ENCODE assay signal across 21 cellular contexts in genomic region chr22:46534177-46534776, GRCh38.
"Had no signal": no experiment of that assay in that cellular context is flagged by ENCODE, and none has a peak within 500 bp of the region (broad histone marks: within the 10 kb centered on the region; RNA-seq: fewer than 3 reads in every experiment).

No MANE protein-coding gene starts in this region.

- H3K4me2 ChIP-seq: smooth muscle cell had no signal

- H3K27ac Mint-ChIP-seq: activated naive CD8-positive, alpha-beta T cell treated with anti-CD3 and anti-CD28 coated beads for 36 hours; dendritic cell treated with granulocyte-macrophage colony-stimulating factor and Interleukin-4, amounts not matched to agents 40 ng/mL and 50 ng/mL, for 4 days; natural killer cell treated with Interleukin-12 subunit alpha and Interleukin-12 subunit beta and Interleukin-15 and Interleukin-18, amount 100 ng/mL, for 72 hours; stimulated activated naive B cell treated with anti-CD40 and anti-IgM and Interleukin-4, amounts not matched to agents 10 μg/mL and 1 μg/mL and 100 μg/mL, for 72 hours had no signal

- ATAC-seq: activated T-cell treated with anti-CD3 and anti-CD28 coated beads, Interleukin-2, amount 50 U/mL, for 4 hours; natural killer cell treated with Interleukin-12 subunit alpha and Interleukin-12 subunit beta and Interleukin-15 and Interleukin-18, amount 100 ng/mL, for 72 hours; stimulated activated naive B cell treated with anti-CD40 and anti-IgM and Interleukin-4, amounts not matched to agents 10 μg/mL and 1 μg/mL and 100 μg/mL, for 72 hours had no signal

- H3K9me3 ChIP-seq: left lung, sigmoid colon, upper lobe of left lung had no signal

- H3K36me3 Mint-ChIP-seq: activated naive CD8-positive, alpha-beta T cell treated with anti-CD3 and anti-CD28 coated beads for 36 hours; natural killer cell treated with Interleukin-12 subunit alpha and Interleukin-12 subunit beta and Interleukin-15 and Interleukin-18, amount 100 ng/mL, for 72 hours had no signal

- H3K36me3 ChIP-seq: cardiac muscle cell, sigmoid colon, upper lobe of left lung, WERI-Rb-1 had no signal

- H3K27me3 ChIP-seq: foreskin keratinocyte had no signal

- H3K4me3 Mint-ChIP-seq: activated naive CD8-positive, alpha-beta T cell treated with anti-CD3 and anti-CD28 coated beads for 36 hours; activated T-cell treated with anti-CD3 and anti-CD28 coated beads, Interleukin-2, amount 50 U/mL, for 4 hours; dendritic cell treated with granulocyte-macrophage colony-stimulating factor and Interleukin-4, amounts not matched to agents 40 ng/mL and 50 ng/mL, for 4 days; natural killer cell treated with Interleukin-12 subunit alpha and Interleukin-12 subunit beta and Interleukin-15 and Interleukin-18, amount 100 ng/mL, for 72 hours; stimulated activated naive B cell treated with anti-CD40 and anti-IgM and Interleukin-4, amounts not matched to agents 10 μg/mL and 1 μg/mL and 100 μg/mL, for 72 hours had no signal

- H3K9me3 Mint-ChIP-seq: activated naive CD8-positive, alpha-beta T cell treated with anti-CD3 and anti-CD28 coated beads for 36 hours; activated T-cell treated with anti-CD3 and anti-CD28 coated beads, Interleukin-2, amount 50 U/mL, for 4 hours; dendritic cell treated with granulocyte-macrophage colony-stimulating factor and Interleukin-4, amounts not matched to agents 40 ng/mL and 50 ng/mL, for 4 days; natural killer cell treated with Interleukin-12 subunit alpha and Interleukin-12 subunit beta and Interleukin-15 and Interleukin-18, amount 100 ng/mL, for 72 hours; stimulated activated naive B cell treated with anti-CD40 and anti-IgM and Interleukin-4, amounts not matched to agents 10 μg/mL and 1 μg/mL and 100 μg/mL, for 72 hours had no signal

- H3K27ac ChIP-seq: cardiac muscle cell, foreskin keratinocyte, left lung, sigmoid colon, WERI-Rb-1 had no signal

- H3K4me3 ChIP-seq: cardiac muscle cell, sigmoid colon, smooth muscle cell had no signal

- DNase-seq: activated CD4-positive, alpha-beta T cell treated with anti-CD3 and anti-CD28 coated beads, Interleukin-2, amount 50 U/mL, for 1 hour; activated CD4-positive, CD25-positive, alpha-beta regulatory T cell treated with anti-CD3 and anti-CD28 coated beads, Interleukin-2, amount 50 U/mL, for 72 hours; activated naive CD4-positive, alpha-beta T cell treated with Interleukin-2 at 50 U/mL for 16 hours; activated naive CD8-positive, alpha-beta T cell treated with anti-CD3 and anti-CD28 coated beads for 36 hours; activated T-cell treated with anti-CD3 and anti-CD28 coated beads, Interleukin-2, amount 50 U/mL, for 4 hours; effector CD4-positive, alpha-beta T cell; erythroblast; nucleus accumbens; sigmoid colon; stimulated activated CD4-positive, alpha-beta T cell treated with anti-CD3 and anti-CD28 coated beads, Interleukin-15, amount 100 ng/mL, for 24 hours; stimulated activated CD8-positive, alpha-beta memory T cell treated with anti-CD3 and anti-CD28 coated beads, Interleukin-4, amount 100 ng/mL, for 48 hours; stimulated activated naive B cell treated with anti-CD40 and anti-IgM and Interleukin-4, amounts not matched to agents 10 μg/mL and 1 μg/mL and 100 μg/mL, for 72 hours; T-helper 1 cell; WERI-Rb-1 had no signal
